19 cellular contexts compared by ENCODE assay signal in genomic region chr1:18734001-18734400, GRCh38.
DNase-seq lines count a peak whose midpoint lies in the region; ATAC-seq and TF ChIP-seq lines count a peak whose summit lies in the region.
"Had no signal": no experiment of that assay in that cellular context is flagged by ENCODE, and none has a peak within 500 bp of the region (broad histone marks: within the 10 kb centered on the region; RNA-seq: fewer than 3 reads in every experiment).

No MANE protein-coding gene starts in this region.

- peaks cover 0 to 84% (median 71%) of the 10 kb centered on the region in 7 donors for H3K27me3 ChIP-seq in heart right ventricle
- H3K27me3 ChIP-seq in H7 (ENCODE audit: control insufficient read depth, insufficient read depth, low read length) = 0 out of 2 replicates have a peak, but pooled peaks cover 2% of the 10 kb centered on the region
- peaks cover 0 to 8% (median 0%) of the 10 kb centered on the region in 3 experiments for H3K27me3 ChIP-seq in neuronal stem cell (ENCODE audit: control insufficient read depth in 3 of 3, insufficient read depth in 3 of 3, low read depth in 1 of 3, low read length in 3 of 3)
- no peaks in the 10 kb centered on the region for H3K27me3 ChIP-seq in aorta (ENCODE audit: control insufficient read depth in 1 of 2, insufficient read depth in 2 of 2, low read length in 1 of 2)
- H3K27me3 ChIP-seq: BLaER1 treated with 17β-estradiol and CSF1 and Interleukin-3, amounts not matched to agents 10 nM and 100 nM had no signal

- peak overlapping the region; percentile 33 for H2AK5ac ChIP-seq in neuronal stem cell (ENCODE audit: low read depth, low read length)

- no peak overlapping the region for H2BK12ac ChIP-seq in neuronal stem cell (ENCODE audit: low read length)

- no peak for TF ChIP-seq CTCF in heart right ventricle (IDR thresholded peaks at IDR 0.05)

- H3K4ac ChIP-seq in neuronal stem cell (ENCODE audit: low read length) = no peak overlapping the region

- H3K4me2 ChIP-seq in neuronal stem cell (ENCODE audit: insufficient read depth, low read length, poor library complexity, severe bottlenecking) = no peak overlapping the region
- H3K4me2 ChIP-seq: BLaER1 treated with 17β-estradiol and CSF1 and Interleukin-3, amounts not matched to agents 10 nM and 100 nM had no signal

- H3K23ac ChIP-seq in neuronal stem cell (ENCODE audit: low read depth, low read length, poor library complexity) = peak overlapping the region; percentile 32

- WGBS in heart right ventricle, 2 donors = 64 to 66% methylated on average over 15 of the region's 15 CpGs
- WGBS in neuronal stem cell (ENCODE audit: extremely low coverage in 2 of 2, insufficient read length in 2 of 2, insufficient replicate concordance in 1 of 2), 2 donors = no CpG with 5 or more reads among the region's 15 CpGs
- 84 to 88% methylated on average over 15 of the region's 15 CpGs for WGBS in aorta, 2 donors

- H4K8ac ChIP-seq in neuronal stem cell (ENCODE audit: low read depth, low read length) = no peak overlapping the region

- H3K4me1 ChIP-seq in heart right ventricle = no peaks in the 10 kb centered on the region
- peaks cover 0 to 20% of the 10 kb centered on the region in 2 donors for H3K4me1 ChIP-seq in neuronal stem cell (ENCODE audit: control insufficient read depth in 2 of 2, insufficient read depth in 1 of 2, low read depth in 1 of 2, low read length in 2 of 2)
- no peaks in the 10 kb centered on the region for H3K4me1 ChIP-seq in aorta (ENCODE audit: control insufficient read depth in 1 of 2, insufficient read depth in 2 of 2, low read length in 2 of 2)
- H3K4me1 ChIP-seq: BLaER1 treated with 17β-estradiol and CSF1 and Interleukin-3, amounts not matched to agents 10 nM and 100 nM; HAP-1 had no signal

- H3K36me3 ChIP-seq in heart right ventricle (no peaks in the 10 kb centered on the region), H7 (replicated peaks; ENCODE audit: control insufficient read depth, insufficient read depth, low read length) (no peaks in the 10 kb centered on the region), neuronal stem cell (replicated peaks in 1 of 2; ENCODE audit: control insufficient read depth in 2 of 2, insufficient read depth in 2 of 2, low read length in 2 of 2) (no peaks in the 10 kb centered on the region), aorta (ENCODE audit: control insufficient read depth in 1 of 2, insufficient read depth in 2 of 2, low read length in 1 of 2) (no peaks in the 10 kb centered on the region)
- H3K36me3 ChIP-seq: BLaER1 treated with 17β-estradiol and CSF1 and Interleukin-3, amounts not matched to agents 10 nM and 100 nM; HAP-1 had no signal

- H2BK5ac ChIP-seq in neuronal stem cell (ENCODE audit: low read length) = no peak overlapping the region

- no peak overlapping the region for H2AFZ ChIP-seq in neuronal stem cell (ENCODE audit: low read length)

- H4K91ac ChIP-seq in neuronal stem cell (ENCODE audit: low read depth, low read length, poor library complexity) = no peak overlapping the region

- no peak overlapping the region for H2BK120ac ChIP-seq in neuronal stem cell (ENCODE audit: low read depth, low read length)

- H3K27ac ChIP-seq in heart right ventricle = no peak overlapping the region
- no peak overlapping the region for H3K27ac ChIP-seq in neuronal stem cell (replicated peaks; ENCODE audit: low read length)
- no peak overlapping the region for H3K27ac ChIP-seq in aorta (ENCODE audit: low read depth in 1 of 2, low read length in 2 of 2)
- H3K27ac ChIP-seq: BLaER1 treated with 17β-estradiol and CSF1 and Interleukin-3, amounts not matched to agents 10 nM and 100 nM had no signal

- H2BK15ac ChIP-seq in neuronal stem cell (ENCODE audit: low read length) = peak overlapping the region; percentile 12

- no peak overlapping the region for H3K4me3 ChIP-seq in heart right ventricle
- H3K4me3 ChIP-seq in H7 (ENCODE audit: insufficient read depth, low read depth, low read length) = no peak overlapping the region
- no peak overlapping the region for H3K4me3 ChIP-seq in neuronal stem cell (ENCODE audit: low read length in 2 of 2)
- H3K4me3 ChIP-seq in aorta (ENCODE audit: low read length in 2 of 2) = no peak overlapping the region
- H3K4me3 ChIP-seq: BLaER1 treated with 17β-estradiol and CSF1 and Interleukin-3, amounts not matched to agents 10 nM and 100 nM; GM12878; HAP-1 had no signal

- no peaks in the 10 kb centered on the region for H3K79me1 ChIP-seq in neuronal stem cell (ENCODE audit: low read depth, low read length)

- DNase-seq in cardiac septum (ENCODE audit: low spot score) (peak; percentile 54), heart right ventricle (no peak), H7 (peak; percentile 27), neuronal stem cell (ENCODE audit: low spot score) (no peak), aorta (peak; percentile 18 to 22), ureter (ENCODE audit: low spot score) (no peak), hypothalamus (lab: John Stamatoyannopoulos, UW) (no peak)
- DNase-seq: 8988T; CD4-positive, CD25-positive, alpha-beta regulatory T cell; CD8-positive, alpha-beta memory T cell; COR-L47; DMS 273 treated with DMSO at 0.1 percent for 48 hours; DMS53; DND-41; EL had no signal

- no peak for ATAC-seq in heart right ventricle
- no peak for ATAC-seq in aorta (ENCODE audit: low FRiP score)
- ATAC-seq in HG02981 (IDR thresholded peaks at IDR 0.05; ENCODE audit: unreplicated experiment) = no peak
- ATAC-seq: GM12878 had no signal

- H3K14ac ChIP-seq in neuronal stem cell (ENCODE audit: low read length) = no peak overlapping the region

- intact Hi-C loops in cardiac septum (cut with DNase I) = no loop called here
- intact Hi-C loops in heart right ventricle (cut with DNase I) = no loop called here
- intact Hi-C loops in aorta (cut with DNase I) = no loop called here

- no peak overlapping the region for H3K9ac ChIP-seq in neuronal stem cell (ENCODE audit: low read depth, low read length, poor library complexity)
- H3K9ac ChIP-seq: BLaER1 treated with 17β-estradiol and CSF1 and Interleukin-3, amounts not matched to agents 10 nM and 100 nM had no signal

- H3K18ac ChIP-seq in neuronal stem cell (ENCODE audit: low read length) = peak overlapping the region; percentile 63

- no peaks in the 10 kb centered on the region for H3K9me3 ChIP-seq in heart right ventricle
- H3K9me3 ChIP-seq in neuronal stem cell (replicated peaks in 1 of 2; ENCODE audit: control insufficient read depth in 2 of 2, insufficient read depth in 1 of 2, low read depth in 1 of 2, low read length in 2 of 2) = no peaks in the 10 kb centered on the region
- no peaks in the 10 kb centered on the region for H3K9me3 ChIP-seq in aorta (ENCODE audit: control insufficient read depth, low read length)
- H3K9me3 ChIP-seq: BLaER1 treated with 17β-estradiol and CSF1 and Interleukin-3, amounts not matched to agents 10 nM and 100 nM; HAP-1 had no signal

Comparison
In these comparisons a context has a peak if more than half of its experiments do, and no peak if none do; other contexts are left out.
1. DNase-seq: peak in cardiac septum (single experiment), H7 (single experiment) and aorta (2 of 2); none in heart right ventricle (0 of 2), neuronal stem cell (single experiment), ureter (single experiment) and hypothalamus (0 of 51).